14 cellular contexts compared by ENCODE assay signal in genomic region chr7:132738254-132738653, GRCh38.
DNase-seq lines count a peak whose midpoint lies in the region; ATAC-seq, FAIRE-seq and TF ChIP-seq lines count a peak whose summit lies in the region.
"Had no signal": no experiment of that assay in that cellular context is flagged by ENCODE, and none has a peak within 500 bp of the region (broad histone marks: within the 10 kb centered on the region; RNA-seq: fewer than 3 reads in every experiment).

No MANE protein-coding gene starts in this region.

- BruUV-seq in HCT116 (replicated peaks; lab: Mats Ljungman, UMichigan) = no TSS peak

- H2AFZ ChIP-seq in HCT116 (ENCODE audit: low read depth, low read length, poor library complexity, severe bottlenecking) = no peak overlapping the region
- H2AFZ ChIP-seq: hepatocyte had no signal

- POLR2A ChIA-PET in A549 (lab: Yijun Ruan, JAX) (no interaction called here), HCT116 (lab: Charles Lee) (no interaction called here)

- H3K9me2 ChIP-seq in HCT116 (ENCODE audit: insufficient read depth) = no peaks in the 10 kb centered on the region

- RAD21 ChIA-PET in HCT116 (lab: Charles Lee; ENCODE audit: low non-redundant PET in 1 of 2, low total read pairs in 2 of 2, uncharacterized antibody in 2 of 2, unreplicated experiment in 2 of 2) = no interaction called here

- H3K4me1 ChIP-seq in A549 = peaks cover 35% of the 10 kb centered on the region
- H3K4me1 ChIP-seq in HCT116 (ENCODE audit: control insufficient read depth in 1 of 2, insufficient read depth in 2 of 2, low read length in 2 of 2) = peaks cover 0 to 7% of the 10 kb centered on the region in 2 experiments; a peak in 2 of 4 replicates
- peaks cover 12% of the 10 kb centered on the region for H3K4me1 ChIP-seq in adipocyte (ENCODE audit: control insufficient read depth, insufficient read depth, low read length)
- peaks cover 11% of the 10 kb centered on the region for H3K4me1 ChIP-seq in upper lobe of right lung

- H3K27ac ChIP-seq in A549 = peak overlapping the region in 1 of 2 experiments; percentile 69; a peak in 4 of 6 replicates
- H3K27ac ChIP-seq in HCT116 (ENCODE audit: low read depth, low read length) = no peak overlapping the region
- H3K27ac ChIP-seq in upper lobe of right lung = no peak overlapping the region
- H3K27ac ChIP-seq: hepatocyte, SK-N-MC had no signal

- H3K4me2 ChIP-seq in A549 (peak overlapping the region; percentile 35), HCT116 (ENCODE audit: low read length) (peak overlapping the region; percentile 18; the same call in 1 of the 2 replicates)
- H3K4me2 ChIP-seq: hepatocyte had no signal

- H3K4me3 ChIP-seq in A549 = no peak overlapping the region
- H3K4me3 ChIP-seq in HCT116 (replicated peaks in 1 of 2; ENCODE audit: low read depth in 1 of 2, low read length in 2 of 2) = no peak overlapping the region
- H3K4me3 ChIP-seq in adipocyte (ENCODE audit: low read length) = no peak overlapping the region
- H3K4me3 ChIP-seq in fibroblast of the aortic adventitia (ENCODE audit: low read depth, low read length) = no peak overlapping the region
- H3K4me3 ChIP-seq in upper lobe of right lung = no peak overlapping the region
- H3K4me3 ChIP-seq: hepatocyte, SK-N-MC had no signal

- peaks cover 15% of the 10 kb centered on the region; the same call in 1 of the 2 replicates for H3K27me3 ChIP-seq in HCT116 (ENCODE audit: insufficient read depth, low read length)
- H3K27me3 ChIP-seq in adipocyte (replicated peaks; ENCODE audit: control insufficient read depth, insufficient read depth, low read length) = no peaks in the 10 kb centered on the region
- H3K27me3 ChIP-seq in upper lobe of right lung = no peaks in the 10 kb centered on the region
- H3K27me3 ChIP-seq: hepatocyte had no signal

- H3K9ac ChIP-seq in HCT116 (ENCODE audit: low read length) (no peak overlapping the region), adipocyte (ENCODE audit: low read length) (no peak overlapping the region)

- intact Hi-C loops in HCT116 (cut with micrococcal nuclease) (no loop called here), upper lobe of right lung (cut with DNase I) (no loop called here)

- peak; percentile 80 for FAIRE-seq in A549 (lab: Jason Lieb, UNC)
- FAIRE-seq: A204.1 had no signal

- TF ChIP-seq CTCF in A549 (IDR thresholded peaks at IDR 0.05) = no peak
- no peak for TF ChIP-seq CTCF in HCT116 (IDR thresholded peaks at IDR 0.05 in 2 of 3, conservative IDR thresholded peaks at IDR 0.05 in 1 of 3; ENCODE audit: borderline replicate concordance in 1 of 3, insufficient read depth in 1 of 3, low read depth in 2 of 3, low read length in 2 of 3)
- TF ChIP-seq CTCF in fibroblast of the aortic adventitia (IDR thresholded peaks at IDR 0.05; ENCODE audit: insufficient read depth, low read length) = no peak
- no peak for TF ChIP-seq CTCF in upper lobe of right lung (IDR thresholded peaks at IDR 0.05)

- ATAC-seq in A549 = peak; percentile 67 to 76
- ATAC-seq in HCT116 = no peak
- ATAC-seq in upper lobe of right lung = no peak

- H3K79me2 ChIP-seq in HCT116 (ENCODE audit: insufficient read depth, low read length) = no peaks in the 10 kb centered on the region
- H3K79me2 ChIP-seq: hepatocyte had no signal

- TF ChIP-seq POLR2A in A549 (IDR thresholded peaks at IDR 0.05; ENCODE audit: low read length) = no peak
- TF ChIP-seq POLR2A in HCT116 (IDR thresholded peaks at IDR 0.05; ENCODE audit: borderline replicate concordance, extremely low read depth, insufficient read depth, insufficient read length) = no peak

- TF ChIP-seq EP300 in A549 (IDR thresholded peaks at IDR 0.05) = no peak

- H3K36me3 ChIP-seq in HCT116 (ENCODE audit: control insufficient read depth in 1 of 2, insufficient read depth in 2 of 2, low read length in 2 of 2) = no peaks in the 10 kb centered on the region
- no peaks in the 10 kb centered on the region for H3K36me3 ChIP-seq in adipocyte (ENCODE audit: control insufficient read depth, insufficient read depth, low read length, severe bottlenecking)
- H3K36me3 ChIP-seq in upper lobe of right lung = no peaks in the 10 kb centered on the region

- no peaks in the 10 kb centered on the region for H4K20me1 ChIP-seq in HCT116 (ENCODE audit: insufficient read depth)

- DNase-seq in A549 (ENCODE audit: low read depth in 1 of 2, low spot score in 1 of 2) (peak; percentile 28 to 40), HCT116 (ENCODE audit: low read depth, low spot score) (peak; percentile 6), adipocyte (ENCODE audit: low read depth) (peak; percentile 31), fibroblast of the aortic adventitia (ENCODE audit: low read depth) (peak; percentile 97), SK-N-DZ (ENCODE audit: low spot score) (no peak), iPS-NIHi11 (ENCODE audit: low spot score) (no peak), middle frontal gyrus (ENCODE audit: extremely low spot score, low spot score) (no peak), upper lobe of right lung (no peak)
- DNase-seq: activated CD4-positive, CD25-positive, alpha-beta regulatory T cell; NCI-H526 treated with DMSO at 0.1 percent for 48 hours; occipital lobe had no signal

- no peak for TF ChIP-seq RAD21 in A549 (conservative IDR thresholded peaks at IDR 0.05 in 1 of 2, IDR thresholded peaks at IDR 0.05 in 1 of 2)
- no peak for TF ChIP-seq RAD21 in HCT116 (IDR thresholded peaks at IDR 0.05; ENCODE audit: low read depth)

- CTCF ChIA-PET in A549 (lab: Yijun Ruan, JAX) = no interaction called here
- CTCF ChIA-PET in HCT116 (lab: Charles Lee) = no interaction called here

- H3K9me3 ChIP-seq in A549 (peaks cover 16% of the 10 kb centered on the region), HCT116 (ENCODE audit: control insufficient read depth in 1 of 2, insufficient read depth in 1 of 2, low read depth in 1 of 2, low read length in 2 of 2) (no peaks in the 10 kb centered on the region), adipocyte (ENCODE audit: control insufficient read depth, low read length) (peaks cover 4% of the 10 kb centered on the region), upper lobe of right lung (no peaks in the 10 kb centered on the region)

- WGBS in A549 (ENCODE audit: missing lambda C conversion rate) = 7% methylated on average over 2 of the region's 2 CpGs

TF ChIP-seq in A549, 52 proteins besides CTCF, POLR2A, EP300 and RAD21:
- TF ChIP-seq MAX (IDR thresholded peaks at IDR 0.05) = peak; percentile 38
- TF ChIP-seq POLR2AphosphoS2 (conservative IDR thresholded peaks at IDR 0.05; ENCODE audit: low read length) = no peak
- peak; percentile 53; the same call in 1 of the 2 replicates for TF ChIP-seq FOSL2 (IDR thresholded peaks at IDR 0.05)
- peak; percentile 46 for TF ChIP-seq FOSL2 (CRISPR knock-in tag; IDR thresholded peaks at IDR 0.05)
- peak; percentile 67 for TF ChIP-seq JUNB (IDR thresholded peaks at IDR 0.05)
- TF ChIP-seq USF2 (IDR thresholded peaks at IDR 0.05) = peak; percentile 48; the same call in 1 of the 2 replicates
- no peak for TF ChIP-seq CBX8 (IDR thresholded peaks at IDR 0.05)
- no peak for TF ChIP-seq RARB (CRISPR knock-in tag; IDR thresholded peaks at IDR 0.05)

TF ChIP-seq in HCT116, 20 proteins besides CTCF, POLR2A, EP300 and RAD21:
- TF ChIP-seq FOSL1 (IDR thresholded peaks at IDR 0.05; ENCODE audit: low read depth) = peak; percentile 36; the same call in 1 of the 2 replicates
- TF ChIP-seq EGR1 (IDR thresholded peaks at IDR 0.05; ENCODE audit: low read depth) = no peak

Comparison
In these comparisons a context has a peak if more than half of its experiments do, and no peak if none do; other contexts are left out.
1. ATAC-seq: peak in A549 (2 of 2); none in HCT116 (single experiment) and upper lobe of right lung (single experiment).
2. DNase-seq: peak in A549 (2 of 2), HCT116 (single experiment), adipocyte (single experiment) and fibroblast of the aortic adventitia (single experiment); none in SK-N-DZ (single experiment), iPS-NIHi11 (single experiment), middle frontal gyrus (single experiment) and upper lobe of right lung (single experiment).
3. Of the 6 proteins assayed by ChIP-seq in both A549 and HCT116: peak only in A549: MAX; only in HCT116: none; in both: none; in neither: 5.